ENCODE assay signal across 8 cellular contexts in the genomic region with DNA sequence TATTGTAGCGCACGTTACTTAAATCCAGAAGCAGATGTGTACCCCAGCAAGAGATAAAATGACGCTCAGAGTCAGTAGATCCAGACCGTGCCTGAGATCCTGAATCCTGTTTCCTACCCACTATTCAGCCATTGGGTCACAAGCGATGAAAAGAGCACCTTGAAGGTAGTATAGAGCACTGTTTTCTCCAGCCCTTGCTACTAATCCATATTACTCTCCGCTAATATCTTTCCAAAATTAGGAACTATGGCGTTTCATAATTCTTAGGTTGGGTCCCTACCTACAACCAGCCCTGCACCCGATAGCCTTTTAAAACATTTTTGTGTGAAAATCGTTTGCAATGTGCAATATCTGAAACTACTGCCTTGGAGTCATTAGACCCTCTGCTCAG. TPM values are rescaled to one million over a fixed set of nuclear protein-coding genes. Genes with fewer than 3 reads are reported as not detected.
DNase-seq lines count a peak whose midpoint lies in the region; ATAC-seq and TF ChIP-seq lines count a peak whose summit lies in the region.

No MANE protein-coding gene starts in this region.

- no peaks in the 10 kb centered on the region for H3K27me3 Mint-ChIP-seq in natural killer cell treated with Interleukin-12 subunit alpha and Interleukin-12 subunit beta and Interleukin-15 and Interleukin-18, amount 100 ng/mL, for 72 hours

- peak overlapping the region; percentile 81 for H2AFZ ChIP-seq in KMS-11 (ENCODE audit: low read depth)

- H3K9me3 Mint-ChIP-seq in natural killer cell treated with Interleukin-12 subunit alpha and Interleukin-12 subunit beta and Interleukin-15 and Interleukin-18, amount 100 ng/mL, for 72 hours, result no peaks in the 10 kb centered on the region

- H3K27me3 ChIP-seq in KMS-11 (ENCODE audit: insufficient read depth, low read depth), result no peaks in the 10 kb centered on the region
- H3K27me3 ChIP-seq in effector memory CD4-positive, alpha-beta T cell (replicated peaks; ENCODE audit: control insufficient read depth, insufficient read depth, low read length, poor library complexity, severe bottlenecking), result no peaks in the 10 kb centered on the region

- peaks cover 40 to 49% of the 10 kb centered on the region in 2 donors for H3K4me1 Mint-ChIP-seq in natural killer cell treated with Interleukin-12 subunit alpha and Interleukin-12 subunit beta and Interleukin-15 and Interleukin-18, amount 100 ng/mL, for 72 hours (ENCODE audit: low read depth in 2 of 2)

- peak overlapping the region; percentile 54 for H3K4me2 ChIP-seq in KMS-11

- H3K9me3 ChIP-seq in effector memory CD4-positive, alpha-beta T cell (ENCODE audit: control insufficient read depth, low read length), result no peaks in the 10 kb centered on the region

- peak; percentile 9 for ATAC-seq in GM21619 (IDR thresholded peaks at IDR 0.05; ENCODE audit: unreplicated experiment)
- ATAC-seq in natural killer cell treated with Interleukin-12 subunit alpha and Interleukin-12 subunit beta and Interleukin-15 and Interleukin-18, amount 100 ng/mL, for 72 hours, result peak in 1 of 2 donors; percentile 1

- H3K27ac Mint-ChIP-seq in natural killer cell treated with Interleukin-12 subunit alpha and Interleukin-12 subunit beta and Interleukin-15 and Interleukin-18, amount 100 ng/mL, for 72 hours, result peak overlapping the region; percentile 96 to 98

- H3K36me3 Mint-ChIP-seq in natural killer cell treated with Interleukin-12 subunit alpha and Interleukin-12 subunit beta and Interleukin-15 and Interleukin-18, amount 100 ng/mL, for 72 hours, result peaks cover 21% of the 10 kb centered on the region

- DNase-seq in effector memory CD4-positive, alpha-beta T cell, result no peak
- no peak for DNase-seq in natural killer cell treated with Interleukin-12 subunit alpha and Interleukin-12 subunit beta and Interleukin-15 and Interleukin-18, amount 100 ng/mL, for 72 hours (ENCODE audit: low spot score)
- no peak for DNase-seq in EL
- DNase-seq in SIG-M5 treated with dmso at 0.1 percent for 504 hours (lab: John Stamatoyannopoulos, UW; ENCODE audit: unreplicated experiment), result no peak
- no peak for DNase-seq in activated CD4-positive, alpha-beta T cell treated with anti-CD3 and anti-CD28 coated beads, Interleukin-2, amount 50 U/mL, for 4 hours

- TF ChIP-seq CTCF in C4-2B (conservative IDR thresholded peaks at IDR 0.05) (no peak), KMS-11 (conservative IDR thresholded peaks at IDR 0.05; ENCODE audit: low read depth, low read length) (no peak)

- H3K36me3 ChIP-seq in KMS-11 (ENCODE audit: insufficient read depth), result no peaks in the 10 kb centered on the region
- peaks cover 14% of the 10 kb centered on the region for H3K36me3 ChIP-seq in effector memory CD4-positive, alpha-beta T cell (ENCODE audit: control insufficient read depth, insufficient read depth, low read length)

- peak overlapping the region; percentile 77 for H3K27ac ChIP-seq in C4-2B
- peak overlapping the region; percentile 71 for H3K27ac ChIP-seq in KMS-11
- H3K27ac ChIP-seq in effector memory CD4-positive, alpha-beta T cell (ENCODE audit: insufficient read depth, low read length, poor library complexity, severe bottlenecking), result peak overlapping the region; percentile 89

- no peaks in the 10 kb centered on the region for H4K20me1 ChIP-seq in KMS-11 (ENCODE audit: insufficient read depth)

- no peaks in the 10 kb centered on the region for H3K79me2 ChIP-seq in KMS-11 (ENCODE audit: insufficient read depth, low read depth)

- H3K4me3 Mint-ChIP-seq in natural killer cell treated with Interleukin-12 subunit alpha and Interleukin-12 subunit beta and Interleukin-15 and Interleukin-18, amount 100 ng/mL, for 72 hours, result peak overlapping the region; percentile 100

- peak overlapping the region; percentile 24 for H3K4me3 ChIP-seq in KMS-11 (IDR thresholded peaks at IDR 0.05; ENCODE audit: insufficient read depth, low read depth, low read length)
- H3K4me3 ChIP-seq in effector memory CD4-positive, alpha-beta T cell (ENCODE audit: insufficient read depth, low read depth, low read length, poor library complexity, severe bottlenecking), result peak overlapping the region; percentile 62

- H3K9ac ChIP-seq in KMS-11, result peak overlapping the region; percentile 60; the same call in 1 of the 2 replicates

- peaks cover 6% of the 10 kb centered on the region for H3K4me1 ChIP-seq in KMS-11 (ENCODE audit: low read depth, poor library complexity, severe bottlenecking)
- peaks cover 8% of the 10 kb centered on the region for H3K4me1 ChIP-seq in effector memory CD4-positive, alpha-beta T cell (ENCODE audit: control insufficient read depth, insufficient read depth, low read length, poor library complexity, severe bottlenecking)

RNA-seq across cellular contexts. Expression of a gene that starts 0.6 kb away (rescaled TPM):
- 1 to 10 TPM; 6.8 to 8.3 TPM for total RNA-seq in natural killer cell treated with Interleukin-12 subunit alpha and Interleukin-12 subunit beta and Interleukin-15 and Interleukin-18, amount 100 ng/mL, for 72 hours

RNA-seq across cellular contexts. Expression of a gene that starts 0.8 kb away (rescaled TPM):
- 10 to 100 TPM; 24.4 to 28.0 TPM for total RNA-seq in natural killer cell treated with Interleukin-12 subunit alpha and Interleukin-12 subunit beta and Interleukin-15 and Interleukin-18, amount 100 ng/mL, for 72 hours
